In genomic region chr3:60017631-60018030, GRCh38 we compare ENCODE assay signal across 8 cellular contexts.
DNase-seq lines count a peak whose midpoint lies in the region; ATAC-seq and TF ChIP-seq lines count a peak whose summit lies in the region.

No MANE protein-coding gene starts in this region.

- CTCF ChIA-PET in GM10248 (lab: Yijun Ruan, JAX) = no interaction called here

- DNase-seq in SIG-M5 treated with dmso at 0.1 percent for 504 hours (lab: John Stamatoyannopoulos, UW; ENCODE audit: unreplicated experiment) (peak; percentile 2), SIG-M5 (lab: John Stamatoyannopoulos, UW) (no peak), GM10248 (ENCODE audit: extremely low spot score) (no peak), NCI-H2081 treated with DMSO at 0.1 percent for 48 hours (lab: John Stamatoyannopoulos, UW) (no peak), DMS 273 (lab: John Stamatoyannopoulos, UW; ENCODE audit: unreplicated experiment) (no peak)
- peak; percentile 24 to 28 for DNase-seq in activated CD4-positive, alpha-beta T cell treated with anti-CD3 and anti-CD28 coated beads for 24 hours (ENCODE audit: low read depth in 2 of 2)
- DNase-seq in effector CD4-positive, alpha-beta T cell = peak; percentile 4
- peak; percentile 41 for DNase-seq in stimulated activated naive CD8-positive, alpha-beta T cell treated with anti-CD3 and anti-CD28 coated beads, Interleukin-15, Interleukin-2, amounts not matched to agents 100 U/mL and 50 U/mL, for 24 hours

- no peak for TF ChIP-seq CTCF in GM10248 (IDR thresholded peaks at IDR 0.05; ENCODE audit: control extremely low read depth, extremely low read depth, low read depth, missing control alignments)

- peak; percentile 97 for ATAC-seq in stimulated activated naive CD8-positive, alpha-beta T cell treated with anti-CD3 and anti-CD28 coated beads, Interleukin-15, Interleukin-2, amounts not matched to agents 100 U/mL and 50 U/mL, for 24 hours

- POLR2A ChIA-PET in GM10248 (lab: Yijun Ruan, JAX) = no interaction called here

Comparison
In these comparisons a context has a peak if more than half of its experiments do, and no peak if none do; other contexts are left out.
1. DNase-seq: peak in SIG-M5 treated with dmso at 0.1 percent for 504 hours (single experiment), activated CD4-positive, alpha-beta T cell treated with anti-CD3 and anti-CD28 coated beads for 24 hours (2 of 2), effector CD4-positive, alpha-beta T cell (single experiment) and stimulated activated naive CD8-positive, alpha-beta T cell treated with anti-CD3 and anti-CD28 coated beads, Interleukin-15, Interleukin-2, amounts not matched to agents 100 U/mL and 50 U/mL, for 24 hours (single experiment); none in SIG-M5 (single experiment), GM10248 (single experiment), NCI-H2081 treated with DMSO at 0.1 percent for 48 hours (single experiment) and DMS 273 (single experiment).